ENCODE assay signal across 8 cellular contexts in genomic region chr6:3063733-3064700, GRCh38. TPM values are rescaled to one million over a fixed set of nuclear protein-coding genes. Genes with fewer than 3 reads are reported as not detected.
DNase-seq lines count a peak whose midpoint lies in the region; ATAC-seq and TF ChIP-seq lines count a peak whose summit lies in the region.

No MANE protein-coding gene starts in this region.

- peak; percentile 93 for ATAC-seq in Right ventricle myocardium superior (ENCODE audit: poor library complexity)

- peak; percentile 97 for DNase-seq in GM03348 (ENCODE audit: low spot score)
- peak; percentile 82 to 94 for DNase-seq in HAP-1 (ENCODE audit: low spot score in 2 of 2)
- peak; percentile 88 for DNase-seq in MV-4-11 (lab: John Stamatoyannopoulos, UW)
- DNase-seq in activated naive CD8-positive, alpha-beta T cell treated with anti-CD3 and anti-CD28 coated beads, Interleukin-2, amount 50 U/mL, for 16 hours (ENCODE audit: low read depth, low spot score), result peak; percentile 64
- peak; percentile 98 for DNase-seq in Right ventricle myocardium superior
- peak; percentile 96 to 99 for DNase-seq in tibial artery

- intact Hi-C loops in Right ventricle myocardium superior (cut with DNase I) (no loop called here), tibial artery (cut with DNase I; ENCODE audit: low total_unique reads) (no loop called here)

- in situ Hi-C loops in HAP-1 (cut with MboI; ENCODE audit: low sequenced_read_pairs), result no loop called here

- peaks cover 32% of the 10 kb centered on the region for H3F3A ChIP-seq in SU-DHL-6 (ENCODE audit: insufficient read depth)

- H3K79me2 ChIP-seq in SU-DHL-6 (ENCODE audit: insufficient read depth, low read length) (peaks cover 1% of the 10 kb centered on the region), parathyroid adenoma (no peaks in the 10 kb centered on the region)

- TF ChIP-seq CTCF in SU-DHL-6 (IDR thresholded peaks at IDR 0.05; ENCODE audit: insufficient read depth, low read length, poor library complexity, severe bottlenecking) (no peak), parathyroid adenoma (IDR thresholded peaks at IDR 0.05) (no peak), tibial artery (IDR thresholded peaks at IDR 0.05) (peak; percentile 7 to 22)

- peaks cover 4% of the 10 kb centered on the region; the same call in 1 of the 2 replicates for H3K9me3 ChIP-seq in HAP-1
- no peaks in the 10 kb centered on the region for H3K9me3 ChIP-seq in SU-DHL-6 (ENCODE audit: insufficient read depth, low read length)
- no peaks in the 10 kb centered on the region for H3K9me3 ChIP-seq in parathyroid adenoma (ENCODE audit: control insufficient read depth, low read length)
- H3K9me3 ChIP-seq in tibial artery, result no peaks in the 10 kb centered on the region

- H3K4me3 ChIP-seq in HAP-1 (peak overlapping the region; percentile 72), SU-DHL-6 (ENCODE audit: insufficient read depth, low read length, poor library complexity, severe bottlenecking) (peak overlapping the region; percentile 75), parathyroid adenoma (ENCODE audit: low read depth, low read length) (peak overlapping the region; percentile 78), tibial artery (peak overlapping the region; percentile 73 to 79)

- H2AFZ ChIP-seq in SU-DHL-6 (ENCODE audit: low read depth, low read length, severe bottlenecking), result peak overlapping the region; percentile 93
- peak overlapping the region; percentile 77 for H2AFZ ChIP-seq in parathyroid adenoma

- no peaks in the 10 kb centered on the region for H3K9me2 ChIP-seq in SU-DHL-6 (replicated peaks; ENCODE audit: insufficient read depth, low read length)

- no peaks in the 10 kb centered on the region for H4K20me1 ChIP-seq in SU-DHL-6 (ENCODE audit: low read depth, low read length)

- H3K27me3 ChIP-seq in HAP-1 (ENCODE audit: low read depth), result no peaks in the 10 kb centered on the region
- H3K27me3 ChIP-seq in SU-DHL-6 (ENCODE audit: low read length), result no peaks in the 10 kb centered on the region
- no peaks in the 10 kb centered on the region for H3K27me3 ChIP-seq in parathyroid adenoma (ENCODE audit: control insufficient read depth, insufficient read depth, low read length)
- no peaks in the 10 kb centered on the region for H3K27me3 ChIP-seq in tibial artery

- H3K9ac ChIP-seq in SU-DHL-6 (ENCODE audit: low read length) (peak overlapping the region; percentile 65), parathyroid adenoma (peak overlapping the region; percentile 32)

- H3K4me1 ChIP-seq in HAP-1 (peaks cover 8% of the 10 kb centered on the region; the same call in 1 of the 2 replicates), parathyroid adenoma (no peaks in the 10 kb centered on the region), tibial artery (peaks cover 0 to 32% (median 16%) of the 10 kb centered on the region in 4 donors)

- H3K4me2 ChIP-seq in SU-DHL-6 (ENCODE audit: low read depth, low read length, poor library complexity, severe bottlenecking) (peak overlapping the region; percentile 46), parathyroid adenoma (ENCODE audit: low read length) (peak overlapping the region; percentile 94)

- no peaks in the 10 kb centered on the region; the same call in 1 of the 2 replicates for H3K36me3 ChIP-seq in HAP-1 (replicated peaks)
- H3K36me3 ChIP-seq in SU-DHL-6 (ENCODE audit: low read length), result no peaks in the 10 kb centered on the region
- no peaks in the 10 kb centered on the region for H3K36me3 ChIP-seq in parathyroid adenoma (ENCODE audit: control insufficient read depth, insufficient read depth, low read length)
- H3K36me3 ChIP-seq in tibial artery, result no peaks in the 10 kb centered on the region

- no peak overlapping the region for H3K27ac ChIP-seq in SU-DHL-6 (ENCODE audit: low read depth, low read length)
- H3K27ac ChIP-seq in parathyroid adenoma, result peak overlapping the region; percentile 71
- peak overlapping the region; percentile 90 to 93 for H3K27ac ChIP-seq in tibial artery

RNA-seq across cellular contexts. Expression of gene RIPK1, which starts 4.3 kb away (rescaled TPM):
- 6.6 TPM for total RNA-seq in Right ventricle myocardium superior

RNA-seq across cellular contexts. Expression of gene BPHL, which starts 54.5 kb away (rescaled TPM):
- total RNA-seq in Right ventricle myocardium superior, result 22.2 TPM

Comparison
In these comparisons a context has a peak if more than half of its experiments do, and no peak if none do; other contexts are left out.
1. CTCF ChIP-seq: peak in tibial artery (2 of 2); none in SU-DHL-6 (single experiment) and parathyroid adenoma (single experiment).
2. Peak in every context shown above with its lines, with median percentiles within 50 percentile points of each other: DNase-seq and H3K4me3 ChIP-seq.